In genomic region chr2:74178211-74179062, GRCh38 we compare ENCODE assay signal across 1 cellular context.
A peak's percentile ranks its signal among the peaks of the same experiment; 100 is the strongest.
TF ChIP-seq lines count a peak whose summit lies in the region.

Gene MOB1A (minus strand): TSS chr2:74178879. CDS start chr2:74178674, 205 bp downstream.

TF ChIP-seq in K562, 482 proteins besides CTCF, POLR2A, EP300 and RAD21 (continued from another document and continues in another):
- no peak for TF ChIP-seq CEBPZ (IDR thresholded peaks at IDR 0.05; ENCODE audit: borderline replicate concordance, low read depth, low read length)
- no peak for TF ChIP-seq THRA (IDR thresholded peaks at IDR 0.05)
- no peak for TF ChIP-seq RBM14 (IDR thresholded peaks at IDR 0.05; ENCODE audit: borderline replicate concordance, insufficient read depth, low read depth, low read length)
- TF ChIP-seq DEAF1 (CRISPR knock-in tag; IDR thresholded peaks at IDR 0.05), result 0 out of 2 replicates have a peak, but pooled peaks have one; percentile 4
- no peak for TF ChIP-seq TCF3 (CRISPR knock-in tag; IDR thresholded peaks at IDR 0.05)
- peak; percentile 47; the same call in 1 of the 2 replicates for TF ChIP-seq HMBOX1 (IDR thresholded peaks at IDR 0.05)
- peak; percentile 3 for TF ChIP-seq NFYB (IDR thresholded peaks at IDR 0.05; ENCODE audit: extremely low read depth, insufficient read length)
- TF ChIP-seq KAT7 (CRISPR knock-in tag; IDR thresholded peaks at IDR 0.05; ENCODE audit: borderline replicate concordance), result peak; percentile 43; the same call in 1 of the 2 replicates
- TF ChIP-seq PREB (CRISPR knock-in tag; IDR thresholded peaks at IDR 0.05), result no peak
- TF ChIP-seq ZFPM2 (CRISPR knock-in tag; IDR thresholded peaks at IDR 0.05), result no peak
- no peak for TF ChIP-seq FUS (optimal IDR thresholded peaks at IDR 0.05; ENCODE audit: low read depth, low read length)
- TF ChIP-seq ZC3H11A (IDR thresholded peaks at IDR 0.05; ENCODE audit: low read depth, low read length), result no peak
- no peak for TF ChIP-seq CEBPB (tag; IDR thresholded peaks at IDR 0.05)
- no peak for TF ChIP-seq ZNF324 (CRISPR knock-in tag; IDR thresholded peaks at IDR 0.05)
- TF ChIP-seq KAT2B (IDR thresholded peaks at IDR 0.05; ENCODE audit: low read depth, low read length), result no peak
- no peak for TF ChIP-seq U2AF2 (optimal IDR thresholded peaks at IDR 0.05; ENCODE audit: low read depth, low read length)
- no peak for TF ChIP-seq KLF6 (CRISPR knock-in tag; IDR thresholded peaks at IDR 0.05; ENCODE audit: borderline replicate concordance)
- TF ChIP-seq ATF6 (CRISPR knock-in tag; IDR thresholded peaks at IDR 0.05), result peak; percentile 77; the same call in 1 of the 2 replicates
- TF ChIP-seq ADNP (tag; IDR thresholded peaks at IDR 0.05), result no peak
- 0 out of 2 replicates have a peak, but pooled peaks have one; percentile 18 for TF ChIP-seq PTBP1 (IDR thresholded peaks at IDR 0.05; ENCODE audit: low read depth, low read length)
- no peak; the same call in 1 of the 2 replicates for TF ChIP-seq TOE1 (IDR thresholded peaks at IDR 0.05; ENCODE audit: borderline replicate concordance)
- no peak for TF ChIP-seq TOE1 (CRISPR knock-in tag; IDR thresholded peaks at IDR 0.05; ENCODE audit: borderline replicate concordance, low read depth)
- TF ChIP-seq HNRNPLL (IDR thresholded peaks at IDR 0.05; ENCODE audit: low read depth, low read length, poor library complexity, severe bottlenecking), result peak; percentile 42
- TF ChIP-seq ZNF124 (CRISPR knock-in tag; IDR thresholded peaks at IDR 0.05), result no peak
- TF ChIP-seq RERE (CRISPR knock-in tag; IDR thresholded peaks at IDR 0.05; ENCODE audit: borderline replicate concordance), result no peak
- TF ChIP-seq TRIM24 (IDR thresholded peaks at IDR 0.05), result 0 out of 4 replicates have a peak, but pooled peaks of 1 of the 2 experiments have one; percentile 9
- TF ChIP-seq JUND (IDR thresholded peaks at IDR 0.05; ENCODE audit: borderline replicate concordance, low read depth, low read length), result 0 out of 2 replicates have a peak, but pooled peaks have one; percentile 15
- no peak for TF ChIP-seq JUND (tag; IDR thresholded peaks at IDR 0.05; ENCODE audit: borderline replicate concordance, low read depth, low read length)
- TF ChIP-seq NFRKB (IDR thresholded peaks at IDR 0.05; ENCODE audit: low read depth), result no peak
- TF ChIP-seq SMARCE1 (IDR thresholded peaks at IDR 0.05), result peak; percentile 42; the same call in 1 of the 2 replicates
- no peak for TF ChIP-seq ZNF449 (CRISPR knock-in tag; IDR thresholded peaks at IDR 0.05)
- TF ChIP-seq ZNF175 (CRISPR knock-in tag; IDR thresholded peaks at IDR 0.05; ENCODE audit: low read depth), result no peak
- TF ChIP-seq PTRF (tag; IDR thresholded peaks at IDR 0.05), result no peak
- TF ChIP-seq RB1 (IDR thresholded peaks at IDR 0.05; ENCODE audit: low read depth), result peak; percentile 49; the same call in 1 of the 2 replicates
- no peak for TF ChIP-seq SAFB2 (IDR thresholded peaks at IDR 0.05; ENCODE audit: borderline replicate concordance, low read depth, low read length, severe bottlenecking)
- no peak for TF ChIP-seq XRCC4 (IDR thresholded peaks at IDR 0.05; ENCODE audit: extremely low read depth, insufficient read depth, insufficient read length)
- peak; percentile 84 for TF ChIP-seq POLR2B (IDR thresholded peaks at IDR 0.05; ENCODE audit: low read depth, partially characterized antibody)
- TF ChIP-seq CBFA2T3 (IDR thresholded peaks at IDR 0.05), result peak; percentile 22; the same call in 1 of the 2 replicates
- peak; percentile 89 for TF ChIP-seq ZBTB7A (IDR thresholded peaks at IDR 0.05; ENCODE audit: borderline replicate concordance, control insufficient read depth, low read depth, low read length)
- TF ChIP-seq E2F3 (CRISPR knock-in tag; IDR thresholded peaks at IDR 0.05), result 0 out of 2 replicates have a peak, but pooled peaks have one; percentile 8
- TF ChIP-seq RCOR1 (IDR thresholded peaks at IDR 0.05; ENCODE audit: borderline replicate concordance in 1 of 2, low read depth in 2 of 2, low read length in 2 of 2), result peak in 1 of 2 experiments; percentile 25; a peak in 1 of 4 replicates
- no peak for TF ChIP-seq ZNF586 (CRISPR knock-in tag; conservative IDR thresholded peaks at IDR 0.05)
